In genomic region chr10:88092975-88093374, GRCh38 we compare ENCODE assay signal across 1 cellular context.
TF ChIP-seq lines count a peak whose summit lies in the region.

No MANE protein-coding gene starts in this region.

TF ChIP-seq in HEK293, 187 proteins besides CTCF, POLR2A, EP300 and RAD21 (continued from another document):
- TF ChIP-seq ZNF561 (tag by site-specific recombination; IDR thresholded peaks at IDR 0.05; ENCODE audit: borderline replicate concordance) (peak; percentile 74), ZNF776 (tag by site-specific recombination; IDR thresholded peaks at IDR 0.05; ENCODE audit: borderline replicate concordance) (peak; percentile 94), ZBTB17 (tag by site-specific recombination; IDR thresholded peaks at IDR 0.05) (peak; percentile 37; the same call in 1 of the 2 replicates), ZNF473 (tag by site-specific recombination; IDR thresholded peaks at IDR 0.05) (0 out of 2 replicates have a peak, but pooled peaks have one; percentile 62), ZNF830 (tag by site-specific recombination; IDR thresholded peaks at IDR 0.05; ENCODE audit: low read depth) (0 out of 2 replicates have a peak, but pooled peaks have one; percentile 19), ZNF121 (tag by site-specific recombination; IDR thresholded peaks at IDR 0.05) (no peak), ZSCAN4 (tag by site-specific recombination; IDR thresholded peaks at IDR 0.05) (no peak), ZNF214 (tag by site-specific recombination; IDR thresholded peaks at IDR 0.05; ENCODE audit: borderline replicate concordance) (peak; percentile 50; the same call in 1 of the 2 replicates), ZNF248 (tag by site-specific recombination; IDR thresholded peaks at IDR 0.05) (peak; percentile 70; the same call in 1 of the 2 replicates), ZNF677 (tag by site-specific recombination; IDR thresholded peaks at IDR 0.05) (peak; percentile 78)
